Comparison of ENCODE assay signal across 8 cellular contexts in the genomic region with DNA sequence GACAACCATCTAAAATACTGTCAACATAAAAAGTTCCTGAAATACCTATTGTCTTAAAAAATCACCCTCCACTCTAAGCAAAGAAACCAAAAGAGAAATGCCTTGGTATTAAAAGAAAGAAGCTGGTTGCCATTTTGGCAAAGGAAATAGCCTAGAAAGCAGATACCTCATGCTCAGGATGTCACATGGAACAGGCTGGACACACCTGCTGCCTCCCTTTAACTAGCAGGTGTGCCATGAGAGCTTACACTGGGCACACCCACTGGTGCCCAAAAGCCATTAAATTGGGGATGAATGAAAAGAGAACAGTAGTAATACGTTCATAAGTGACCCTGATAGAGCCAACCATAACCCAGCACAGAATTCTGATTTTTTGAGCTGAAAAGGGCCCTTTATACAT. TPM values are rescaled to one million over a fixed set of nuclear protein-coding genes. Genes with fewer than 3 reads are reported as not detected.
A peak's percentile ranks its signal among the peaks of the same experiment; 100 is the strongest.
DNase-seq lines count a peak whose midpoint lies in the region; ATAC-seq, FAIRE-seq and TF ChIP-seq lines count a peak whose summit lies in the region.

No MANE protein-coding gene starts in this region.

- ATAC-seq in natural killer cell (no peak), GM19455 (IDR thresholded peaks at IDR 0.05; ENCODE audit: unreplicated experiment) (no peak)

- H3K36me3 Mint-ChIP-seq in natural killer cell, result no peaks in the 10 kb centered on the region

- no peak for TF ChIP-seq CTCF in natural killer cell (IDR thresholded peaks at IDR 0.05)
- TF ChIP-seq CTCF in lower leg skin (IDR thresholded peaks at IDR 0.05), result no peak

- no peaks in the 10 kb centered on the region for H3K36me3 ChIP-seq in adipocyte (ENCODE audit: control insufficient read depth, insufficient read depth, low read length, severe bottlenecking)

- H3K9me3 Mint-ChIP-seq in natural killer cell, result no peaks in the 10 kb centered on the region

- H3K9ac ChIP-seq in adipocyte (ENCODE audit: low read length), result peak overlapping the region; percentile 86

- intact Hi-C loops in natural killer cell (cut with micrococcal nuclease) (loop anchor here (5.0 kb wide), 1 partner anchor 38 kb away; no protein-coding TSS in a partner anchor), lower leg skin (cut with DNase I; ENCODE audit: low total_unique reads) (no loop called here)

- no peaks in the 10 kb centered on the region for H3K9me3 ChIP-seq in adipocyte (ENCODE audit: control insufficient read depth, low read length)

- DNase-seq in COLO668 (lab: John Stamatoyannopoulos, UW; ENCODE audit: unreplicated experiment) (peak; percentile 73), NCI-H1105 treated with DMSO at 0.1 percent for 48 hours (lab: John Stamatoyannopoulos, UW) (peak; percentile 88), adipocyte (ENCODE audit: low read depth) (no peak), natural killer cell (no peak), lower leg skin (ENCODE audit: low spot score in 2 of 2) (no peak), RCC 7860 (ENCODE audit: low spot score) (no peak), NCI-H1694 treated with DMSO at 0.1 percent for 48 hours (lab: John Stamatoyannopoulos, UW) (no peak)

- WGBS in lower leg skin, 2 donors, result 55 to 67% methylated on average over 1 of the region's 1 CpG

- H3K4me3 ChIP-seq in adipocyte (ENCODE audit: low read length) (peak overlapping the region; percentile 88), lower leg skin (ENCODE audit: low read depth, poor library complexity, severe bottlenecking) (no peak overlapping the region)

- no peaks in the 10 kb centered on the region for H3K27me3 ChIP-seq in adipocyte (replicated peaks; ENCODE audit: control insufficient read depth, insufficient read depth, low read length)

- no peak for FAIRE-seq in RCC 7860 (lab: Jason Lieb, UNC)

- H3K27ac Mint-ChIP-seq in natural killer cell, result peak overlapping the region; percentile 79 to 87

- H3K27me3 Mint-ChIP-seq in natural killer cell (ENCODE audit: low read depth in 2 of 2), result no peaks in the 10 kb centered on the region

- no peak for TF ChIP-seq POLR2A in lower leg skin (IDR thresholded peaks at IDR 0.05)

- H3K4me1 Mint-ChIP-seq in natural killer cell, result peaks cover 35 to 48% of the 10 kb centered on the region in 2 donors

- peaks cover 11% of the 10 kb centered on the region for H3K4me1 ChIP-seq in adipocyte (ENCODE audit: control insufficient read depth, insufficient read depth, low read length)

- H3K4me3 Mint-ChIP-seq in natural killer cell, result peak overlapping the region; percentile 96

RNA-seq across cellular contexts. Expression of a gene that starts 1.5 kb away (rescaled TPM):
- total RNA-seq in natural killer cell (10 to 100 TPM; 21.8 to 31.5 (median 26.0) TPM), lower leg skin (10 to 100 TPM in 1 of 4 donors, 1 to 10 TPM in 3; 4.6 to 15.2 (median 7.9) TPM)

Comparison
In these comparisons a context has a peak if more than half of its experiments do, and no peak if none do; other contexts are left out.
1. DNase-seq: peak in COLO668 (single experiment) and NCI-H1105 treated with DMSO at 0.1 percent for 48 hours (single experiment); none in adipocyte (single experiment), natural killer cell (single experiment), lower leg skin (0 of 2), RCC 7860 (single experiment) and NCI-H1694 treated with DMSO at 0.1 percent for 48 hours (single experiment).